1 cellular context compared by ENCODE assay signal in the genomic region with DNA sequence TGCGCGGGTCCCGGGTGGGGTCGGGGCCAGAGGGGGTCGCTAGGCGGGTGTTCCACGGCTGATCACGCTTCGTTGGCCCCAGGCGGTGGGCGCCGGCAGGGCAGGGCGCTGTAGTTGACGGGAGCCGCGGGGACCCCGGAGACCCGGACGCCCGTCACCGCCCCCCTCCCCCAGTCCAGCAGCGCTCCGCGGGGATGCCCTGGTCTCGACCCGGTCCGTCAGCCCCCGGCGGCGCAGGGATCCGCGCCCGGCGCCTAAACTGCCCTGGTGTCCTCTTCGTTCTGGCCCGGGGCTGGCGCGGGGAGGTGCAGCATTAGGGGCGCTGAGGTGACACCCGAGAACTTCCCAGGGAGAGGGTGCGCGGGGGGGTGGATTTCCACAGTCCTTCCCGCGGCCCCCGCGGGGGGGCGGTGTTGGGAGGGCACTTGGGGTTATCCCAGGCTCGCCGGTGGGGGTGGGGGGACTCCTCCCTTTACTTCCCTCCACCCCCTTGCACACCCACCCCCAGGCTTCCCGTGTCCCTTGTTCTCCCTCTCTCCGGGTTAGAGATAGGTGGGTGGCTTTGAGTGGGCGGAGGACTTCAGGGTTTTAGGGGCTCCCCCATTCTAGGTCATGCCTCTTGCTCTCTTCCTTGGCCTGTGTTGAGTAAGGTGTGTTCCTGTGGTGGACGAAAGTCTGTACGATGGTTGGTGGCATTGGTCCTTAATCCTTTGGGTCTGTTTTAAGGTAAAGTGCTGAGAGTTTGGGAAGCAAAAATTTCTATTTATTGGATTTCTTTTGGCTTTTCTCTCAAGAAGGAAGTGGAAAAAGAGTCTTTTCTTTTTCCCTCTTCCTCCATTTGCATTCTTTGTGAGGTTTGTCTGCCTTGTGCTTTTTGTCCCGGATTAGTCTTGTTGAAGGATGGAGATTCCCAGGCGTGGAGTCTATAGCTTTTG.
A peak's percentile ranks its signal among the peaks of the same experiment; 100 is the strongest.
TF ChIP-seq lines count a peak whose summit lies in the region.

No MANE protein-coding gene starts in this region.

TF ChIP-seq in HEK293, 187 proteins besides CTCF, POLR2A, EP300 and RAD21 (continued from another document and continues in another):
- TF ChIP-seq ZNF2 (tag by site-specific recombination; IDR thresholded peaks at IDR 0.05) (0 out of 2 replicates have a peak, but pooled peaks have one; percentile 31), ZNF639 (tag by site-specific recombination; IDR thresholded peaks at IDR 0.05) (no peak), ZNF677 (tag by site-specific recombination; IDR thresholded peaks at IDR 0.05) (no peak), ZNF121 (tag by site-specific recombination; IDR thresholded peaks at IDR 0.05) (no peak), ZNF664 (tag by site-specific recombination; IDR thresholded peaks at IDR 0.05) (no peak), ZNF335 (tag by site-specific recombination; conservative IDR thresholded peaks at IDR 0.05) (peak; percentile 33), ZNF610 (tag by site-specific recombination; IDR thresholded peaks at IDR 0.05; ENCODE audit: borderline replicate concordance) (no peak), ZNF513 (tag by site-specific recombination; IDR thresholded peaks at IDR 0.05) (no peak), PRDM1 (tag by site-specific recombination; IDR thresholded peaks at IDR 0.05) (peak; percentile 79; the same call in 1 of the 2 replicates), ZNF701 (tag by site-specific recombination; IDR thresholded peaks at IDR 0.05) (no peak), ZNF16 (tag by site-specific recombination; IDR thresholded peaks at IDR 0.05; ENCODE audit: low read depth) (no peak), ZNF768 (tag by site-specific recombination; IDR thresholded peaks at IDR 0.05) (no peak), ZNF561 (tag by site-specific recombination; IDR thresholded peaks at IDR 0.05; ENCODE audit: borderline replicate concordance) (no peak), SP7 (tag by site-specific recombination; IDR thresholded peaks at IDR 0.05) (peak; percentile 56; the same call in 1 of the 2 replicates), TSHZ1 (tag by site-specific recombination; IDR thresholded peaks at IDR 0.05; ENCODE audit: borderline replicate concordance) (no peak), SP2 (tag by site-specific recombination; IDR thresholded peaks at IDR 0.05) (peak; percentile 61), SALL2 (tag by site-specific recombination; IDR thresholded peaks at IDR 0.05; ENCODE audit: borderline replicate concordance) (no peak), ZNF184 (tag by site-specific recombination; IDR thresholded peaks at IDR 0.05) (no peak), ZNF138 (tag by site-specific recombination; IDR thresholded peaks at IDR 0.05; ENCODE audit: borderline replicate concordance) (no peak), ZNF266 (tag by site-specific recombination; IDR thresholded peaks at IDR 0.05; ENCODE audit: low read depth) (no peak)
- TF ChIP-seq, protein P1, sequence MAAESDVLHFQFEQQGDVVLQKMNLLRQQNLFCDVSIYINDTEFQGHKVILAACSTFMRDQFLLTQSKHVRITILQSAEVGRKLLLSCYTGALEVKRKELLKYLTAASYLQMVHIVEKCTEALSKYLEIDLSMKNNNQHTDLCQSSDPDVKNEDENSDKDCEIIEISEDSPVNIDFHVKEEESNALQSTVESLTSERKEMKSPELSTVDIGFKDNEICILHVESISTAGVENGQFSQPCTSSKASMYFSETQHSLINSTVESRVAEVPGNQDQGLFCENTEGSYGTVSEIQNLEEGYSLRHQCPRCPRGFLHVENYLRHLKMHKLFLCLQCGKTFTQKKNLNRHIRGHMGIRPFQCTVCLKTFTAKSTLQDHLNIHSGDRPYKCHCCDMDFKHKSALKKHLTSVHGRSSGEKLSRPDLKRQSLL (tag by site-specific recombination; IDR thresholded peaks at IDR 0.05), result no peak
- TF ChIP-seq, protein P2, sequence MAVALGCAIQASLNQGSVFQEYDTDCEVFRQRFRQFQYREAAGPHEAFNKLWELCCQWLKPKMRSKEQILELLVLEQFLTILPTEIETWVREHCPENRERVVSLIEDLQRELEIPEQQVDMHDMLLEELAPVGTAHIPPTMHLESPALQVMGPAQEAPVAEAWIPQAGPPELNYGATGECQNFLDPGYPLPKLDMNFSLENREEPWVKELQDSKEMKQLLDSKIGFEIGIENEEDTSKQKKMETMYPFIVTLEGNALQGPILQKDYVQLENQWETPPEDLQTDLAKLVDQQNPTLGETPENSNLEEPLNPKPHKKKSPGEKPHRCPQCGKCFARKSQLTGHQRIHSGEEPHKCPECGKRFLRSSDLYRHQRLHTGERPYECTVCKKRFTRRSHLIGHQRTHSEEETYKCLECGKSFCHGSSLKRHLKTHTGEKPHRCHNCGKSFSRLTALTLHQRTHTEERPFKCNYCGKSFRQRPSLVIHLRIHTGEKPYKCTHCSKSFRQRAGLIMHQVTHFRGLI (tag by site-specific recombination; IDR thresholded peaks at IDR 0.05), result no peak
- TF ChIP-seq, protein P3, sequence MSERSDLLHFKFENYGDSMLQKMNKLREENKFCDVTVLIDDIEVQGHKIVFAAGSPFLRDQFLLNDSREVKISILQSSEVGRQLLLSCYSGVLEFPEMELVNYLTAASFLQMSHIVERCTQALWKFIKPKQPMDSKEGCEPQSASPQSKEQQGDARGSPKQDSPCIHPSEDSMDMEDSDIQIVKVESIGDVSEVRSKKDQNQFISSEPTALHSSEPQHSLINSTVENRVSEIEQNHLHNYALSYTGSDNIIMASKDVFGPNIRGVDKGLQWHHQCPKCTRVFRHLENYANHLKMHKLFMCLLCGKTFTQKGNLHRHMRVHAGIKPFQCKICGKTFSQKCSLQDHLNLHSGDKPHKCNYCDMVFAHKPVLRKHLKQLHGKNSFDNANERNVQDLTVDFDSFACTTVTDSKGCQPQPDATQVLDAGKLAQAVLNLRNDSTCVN (tag by site-specific recombination; optimal IDR thresholded peaks at IDR 0.05), result peak; percentile 76
- TF ChIP-seq, protein P4, sequence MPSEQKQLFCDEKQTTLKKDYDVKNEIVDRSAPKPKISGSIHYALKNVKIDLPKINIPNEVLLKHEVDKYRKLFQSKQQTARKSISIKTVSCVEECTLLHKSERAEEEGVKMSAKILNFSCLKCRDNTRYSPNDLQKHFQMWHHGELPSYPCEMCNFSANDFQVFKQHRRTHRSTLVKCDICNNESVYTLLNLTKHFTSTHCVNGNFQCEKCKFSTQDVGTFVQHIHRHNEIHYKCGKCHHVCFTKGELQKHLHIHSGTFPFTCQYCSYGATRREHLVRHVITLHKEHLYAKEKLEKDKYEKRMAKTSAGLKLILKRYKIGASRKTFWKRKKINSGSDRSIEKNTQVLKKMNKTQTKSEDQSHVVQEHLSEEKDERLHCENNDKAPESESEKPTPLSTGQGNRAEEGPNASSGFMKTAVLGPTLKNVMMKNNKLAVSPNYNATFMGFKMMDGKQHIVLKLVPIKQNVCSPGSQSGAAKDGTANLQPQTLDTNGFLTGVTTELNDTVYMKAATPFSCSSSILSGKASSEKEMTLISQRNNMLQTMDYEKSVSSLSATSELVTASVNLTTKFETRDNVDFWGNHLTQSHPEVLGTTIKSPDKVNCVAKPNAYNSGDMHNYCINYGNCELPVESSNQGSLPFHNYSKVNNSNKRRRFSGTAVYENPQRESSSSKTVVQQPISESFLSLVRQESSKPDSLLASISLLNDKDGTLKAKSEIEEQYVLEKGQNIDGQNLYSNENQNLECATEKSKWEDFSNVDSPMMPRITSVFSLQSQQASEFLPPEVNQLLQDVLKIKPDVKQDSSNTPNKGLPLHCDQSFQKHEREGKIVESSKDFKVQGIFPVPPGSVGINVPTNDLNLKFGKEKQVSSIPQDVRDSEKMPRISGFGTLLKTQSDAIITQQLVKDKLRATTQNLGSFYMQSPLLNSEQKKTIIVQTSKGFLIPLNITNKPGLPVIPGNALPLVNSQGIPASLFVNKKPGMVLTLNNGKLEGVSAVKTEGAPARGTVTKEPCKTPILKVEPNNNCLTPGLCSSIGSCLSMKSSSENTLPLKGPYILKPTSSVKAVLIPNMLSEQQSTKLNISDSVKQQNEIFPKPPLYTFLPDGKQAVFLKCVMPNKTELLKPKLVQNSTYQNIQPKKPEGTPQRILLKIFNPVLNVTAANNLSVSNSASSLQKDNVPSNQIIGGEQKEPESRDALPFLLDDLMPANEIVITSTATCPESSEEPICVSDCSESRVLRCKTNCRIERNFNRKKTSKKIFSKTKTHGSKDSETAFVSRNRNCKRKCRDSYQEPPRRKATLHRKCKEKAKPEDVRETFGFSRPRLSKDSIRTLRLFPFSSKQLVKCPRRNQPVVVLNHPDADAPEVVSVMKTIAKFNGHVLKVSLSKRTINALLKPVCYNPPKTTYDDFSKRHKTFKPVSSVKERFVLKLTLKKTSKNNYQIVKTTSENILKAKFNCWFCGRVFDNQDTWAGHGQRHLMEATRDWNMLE (tag by site-specific recombination; conservative IDR thresholded peaks at IDR 0.05; ENCODE audit: low read depth), result no peak
- TF ChIP-seq, protein P5, sequence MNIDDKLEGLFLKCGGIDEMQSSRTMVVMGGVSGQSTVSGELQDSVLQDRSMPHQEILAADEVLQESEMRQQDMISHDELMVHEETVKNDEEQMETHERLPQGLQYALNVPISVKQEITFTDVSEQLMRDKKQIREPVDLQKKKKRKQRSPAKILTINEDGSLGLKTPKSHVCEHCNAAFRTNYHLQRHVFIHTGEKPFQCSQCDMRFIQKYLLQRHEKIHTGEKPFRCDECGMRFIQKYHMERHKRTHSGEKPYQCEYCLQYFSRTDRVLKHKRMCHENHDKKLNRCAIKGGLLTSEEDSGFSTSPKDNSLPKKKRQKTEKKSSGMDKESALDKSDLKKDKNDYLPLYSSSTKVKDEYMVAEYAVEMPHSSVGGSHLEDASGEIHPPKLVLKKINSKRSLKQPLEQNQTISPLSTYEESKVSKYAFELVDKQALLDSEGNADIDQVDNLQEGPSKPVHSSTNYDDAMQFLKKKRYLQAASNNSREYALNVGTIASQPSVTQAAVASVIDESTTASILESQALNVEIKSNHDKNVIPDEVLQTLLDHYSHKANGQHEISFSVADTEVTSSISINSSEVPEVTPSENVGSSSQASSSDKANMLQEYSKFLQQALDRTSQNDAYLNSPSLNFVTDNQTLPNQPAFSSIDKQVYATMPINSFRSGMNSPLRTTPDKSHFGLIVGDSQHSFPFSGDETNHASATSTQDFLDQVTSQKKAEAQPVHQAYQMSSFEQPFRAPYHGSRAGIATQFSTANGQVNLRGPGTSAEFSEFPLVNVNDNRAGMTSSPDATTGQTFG (tag by site-specific recombination; IDR thresholded peaks at IDR 0.05; ENCODE audit: borderline replicate concordance), result no peak
- TF ChIP-seq, protein P6, sequence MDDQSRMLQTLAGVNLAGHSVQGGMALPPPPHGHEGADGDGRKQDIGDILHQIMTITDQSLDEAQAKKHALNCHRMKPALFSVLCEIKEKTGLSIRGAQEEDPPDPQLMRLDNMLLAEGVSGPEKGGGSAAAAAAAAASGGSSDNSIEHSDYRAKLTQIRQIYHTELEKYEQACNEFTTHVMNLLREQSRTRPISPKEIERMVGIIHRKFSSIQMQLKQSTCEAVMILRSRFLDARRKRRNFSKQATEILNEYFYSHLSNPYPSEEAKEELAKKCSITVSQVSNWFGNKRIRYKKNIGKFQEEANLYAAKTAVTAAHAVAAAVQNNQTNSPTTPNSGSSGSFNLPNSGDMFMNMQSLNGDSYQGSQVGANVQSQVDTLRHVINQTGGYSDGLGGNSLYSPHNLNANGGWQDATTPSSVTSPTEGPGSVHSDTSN (CRISPR knock-in tag; IDR thresholded peaks at IDR 0.05), result no peak
